ENCODE assay signal across 7 cellular contexts in genomic region chr9:6715755-6716643, GRCh38. TPM values are rescaled to one million over a fixed set of nuclear protein-coding genes. Genes with fewer than 3 reads are reported as not detected.
DNase-seq lines count a peak whose midpoint lies in the region; ATAC-seq, FAIRE-seq and TF ChIP-seq lines count a peak whose summit lies in the region.

No MANE protein-coding gene starts in this region.

- H3K4me1 ChIP-seq in astrocyte (ENCODE audit: insufficient read depth, low read length) (no peaks in the 10 kb centered on the region), keratinocyte (ENCODE audit: control insufficient read depth, extremely low read depth, insufficient read depth, low read length) (peaks cover 2% of the 10 kb centered on the region)

- no peaks in the 10 kb centered on the region for H3K9me3 Mint-ChIP-seq in astrocyte (ENCODE audit: unreplicated experiment)

- no peaks in the 10 kb centered on the region for H3K4me1 Mint-ChIP-seq in astrocyte (ENCODE audit: low read depth, unreplicated experiment)

- H3K9ac ChIP-seq in astrocyte (ENCODE audit: low read length) (peak overlapping the region; percentile 48), keratinocyte (ENCODE audit: control insufficient read depth, extremely low read depth, insufficient read depth, low read length) (peak overlapping the region; percentile 69)

- H4K20me1 ChIP-seq in astrocyte (ENCODE audit: insufficient read depth, low read length) (no peaks in the 10 kb centered on the region), keratinocyte (ENCODE audit: control insufficient read depth, extremely low read depth, insufficient read depth, low read length) (no peaks in the 10 kb centered on the region)

- H3K4me3 Mint-ChIP-seq in astrocyte (ENCODE audit: unreplicated experiment) = no peak overlapping the region

- H3K4me2 ChIP-seq in astrocyte (ENCODE audit: low read length) = peak overlapping the region; percentile 85
- H3K4me2 ChIP-seq in keratinocyte (ENCODE audit: control insufficient read depth, extremely low read depth, insufficient read depth, low read depth, low read length) = peak overlapping the region; percentile 85

- ATAC-seq in GM18873 (IDR thresholded peaks at IDR 0.05; ENCODE audit: low FRiP score, unreplicated experiment) = peak; percentile 88
- ATAC-seq in HG03139 (IDR thresholded peaks at IDR 0.05; ENCODE audit: unreplicated experiment) = peak; percentile 71

- no peaks in the 10 kb centered on the region for H3K9me1 ChIP-seq in keratinocyte (ENCODE audit: control insufficient read depth, extremely low read depth, insufficient read depth, low read length)

- FAIRE-seq in astrocyte (lab: Jason Lieb, UNC) (no peak), keratinocyte (lab: Jason Lieb, UNC) (no peak)

- H3K27me3 ChIP-seq in astrocyte (ENCODE audit: insufficient read depth, low read length) (no peaks in the 10 kb centered on the region), keratinocyte (ENCODE audit: control insufficient read depth, extremely low read depth, insufficient read depth, low read length) (no peaks in the 10 kb centered on the region)

- dilution Hi-C loops in keratinocyte (cut with MboI; ENCODE audit: extremely low pct_ligation_motif_present, low sequenced_read_pairs) = no loop called here

- H3K27ac ChIP-seq in astrocyte (ENCODE audit: low read depth, low read length) = no peak overlapping the region
- H3K27ac ChIP-seq in keratinocyte (ENCODE audit: control insufficient read depth, insufficient read depth, low read length) = peak overlapping the region; percentile 26

- H2AFZ ChIP-seq in astrocyte (ENCODE audit: low read depth, low read length) (peak overlapping the region; percentile 92), keratinocyte (ENCODE audit: control insufficient read depth, low read length) (peak overlapping the region; percentile 96)

- H3K36me3 ChIP-seq in astrocyte (ENCODE audit: insufficient read depth, low read length) (no peaks in the 10 kb centered on the region), keratinocyte (ENCODE audit: control insufficient read depth in 2 of 2, extremely low read depth in 1 of 2, insufficient read depth in 2 of 2, low read length in 2 of 2) (no peaks in the 10 kb centered on the region)

- H3K27ac Mint-ChIP-seq in astrocyte (ENCODE audit: unreplicated experiment) = no peak overlapping the region

- H3K79me2 ChIP-seq in astrocyte (ENCODE audit: insufficient read depth, low read length) (no peaks in the 10 kb centered on the region), keratinocyte (ENCODE audit: control insufficient read depth, insufficient read depth, low read length) (no peaks in the 10 kb centered on the region)

- H3K9me3 ChIP-seq in astrocyte (ENCODE audit: insufficient read depth, low read depth, low read length) (no peaks in the 10 kb centered on the region), keratinocyte (ENCODE audit: control insufficient read depth, low read depth, low read length) (no peaks in the 10 kb centered on the region)

- DNase-seq in T follicular helper cell (ENCODE audit: low read depth) = peak; percentile 39
- DNase-seq in astrocyte (ENCODE audit: low read depth) = peak; percentile 2
- DNase-seq in keratinocyte (ENCODE audit: low read depth, low spot score) = no peak
- peak; percentile 53 for DNase-seq in stimulated activated CD4-positive, alpha-beta T cell treated with anti-CD3 and anti-CD28 coated beads, Interleukin-2, amount 100 ng/mL, for 4 hours (ENCODE audit: low read depth)
- DNase-seq in foreskin melanocyte = no peak

- peaks cover 3% of the 10 kb centered on the region for H3K27me3 Mint-ChIP-seq in astrocyte (ENCODE audit: low read depth, unreplicated experiment)

- H3K4me3 ChIP-seq in astrocyte (ENCODE audit: insufficient read depth, low read depth, low read length) (peak overlapping the region; percentile 51), keratinocyte (ENCODE audit: control insufficient read depth in 2 of 3, extremely low read depth in 1 of 3, insufficient read depth in 2 of 3, low read depth in 1 of 3, low read length in 3 of 3) (peak overlapping the region; percentile 37 to 71 (median 42))

- H3K36me3 Mint-ChIP-seq in astrocyte (ENCODE audit: low read depth, unreplicated experiment) = no peaks in the 10 kb centered on the region

- TF ChIP-seq CTCF in astrocyte (IDR thresholded peaks at IDR 0.05; ENCODE audit: insufficient read depth, low read depth, low read length) (no peak), keratinocyte (optimal IDR thresholded peaks at IDR 0.05 in 1 of 3, IDR thresholded peaks at IDR 0.05 in 1 of 3, conservative IDR thresholded peaks at IDR 0.05 in 1 of 3; ENCODE audit: extremely low read depth in 1 of 3, insufficient read depth in 2 of 3, low read length in 3 of 3) (no peak)

RNA-seq across cellular contexts. Expression of gene KDM4C, which starts 41.8 kb away (rescaled TPM):
- total RNA-seq in astrocyte = 16.2 and 18.2 TPM in 2 replicates
- polyA plus RNA-seq in keratinocyte = 12.2 to 17.2 TPM (median 12.3 TPM) in 3 replicates
- polyA plus RNA-seq in keratinocyte (2011; ENCODE audit: low read depth) = 16.1 TPM
- polyA plus RNA-seq in keratinocyte (2011; cell fraction: cytosol; rRNA removed) = 8.4 and 9.1 TPM in 2 replicates
- 38.3 and 39.6 TPM in 2 replicates for polyA plus RNA-seq in keratinocyte (2011; cell fraction: nucleus; rRNA removed)
- 9.1 and 12.4 TPM in 2 replicates for polyA plus RNA-seq in keratinocyte (2012; ENCODE audit: low replicate concordance)
- 29.5 to 86.0 TPM (median 48.1 TPM) in 3 replicates for polyA minus RNA-seq in keratinocyte
- polyA minus RNA-seq in keratinocyte (2011; cell fraction: cytosol; rRNA and poly(A)+ RNA removed) = 11.9 TPM
- polyA minus RNA-seq in keratinocyte (2011; cell fraction: nucleus; rRNA and poly(A)+ RNA removed) = 57.7 and 111 TPM in 2 replicates

Comparison
In these comparisons a context has a peak if more than half of its experiments do, and no peak if none do; other contexts are left out.
1. DNase-seq: peak in T follicular helper cell (single experiment), astrocyte (single experiment) and stimulated activated CD4-positive, alpha-beta T cell treated with anti-CD3 and anti-CD28 coated beads, Interleukin-2, amount 100 ng/mL, for 4 hours (single experiment); none in keratinocyte (single experiment) and foreskin melanocyte (single experiment).